In the genomic region with DNA sequence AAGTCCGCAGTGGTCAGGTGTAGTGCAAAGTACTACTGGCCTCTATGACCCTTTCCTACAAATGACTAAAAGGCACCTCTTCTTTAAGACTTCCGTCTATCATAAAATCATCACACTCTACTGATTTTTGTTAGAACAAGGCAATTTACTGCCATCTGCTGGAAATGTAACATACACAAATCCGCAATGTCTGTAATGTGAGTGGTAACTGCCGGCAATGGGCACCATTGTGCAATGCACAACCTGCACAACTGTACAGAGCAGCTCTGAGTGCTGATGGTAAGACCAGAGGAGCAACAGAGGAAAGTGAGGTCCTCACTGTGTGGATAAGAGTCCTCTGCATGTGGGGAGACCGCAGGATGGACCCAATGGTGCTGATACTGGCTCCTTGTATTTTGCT, we compare ENCODE assay signal across 9 cellular contexts.
DNase-seq lines count a peak whose midpoint lies in the region; TF ChIP-seq lines count a peak whose summit lies in the region.
"Had no signal": no experiment of that assay in that cellular context is flagged by ENCODE, and none has a peak within 500 bp of the region (broad histone marks: within the 10 kb centered on the region; RNA-seq: fewer than 3 reads in every experiment).

No MANE protein-coding gene starts in this region.

- intact Hi-C loops in esophagus muscularis mucosa (cut with DNase I): no loop called here

- H3K4me3 ChIP-seq in epithelial cell of proximal tubule (ENCODE audit: low read depth, low read length) (no peak overlapping the region), smooth muscle cell (no peak overlapping the region), esophagus muscularis mucosa (no peak overlapping the region)

- no peak for TF ChIP-seq POLR2A in esophagus muscularis mucosa (IDR thresholded peaks at IDR 0.05; ENCODE audit: low read depth)

- H3K36me3 ChIP-seq in smooth muscle cell (ENCODE audit: low read depth): no peaks in the 10 kb centered on the region
- no peaks in the 10 kb centered on the region for H3K36me3 ChIP-seq in esophagus muscularis mucosa

- H3K36me3 Mint-ChIP-seq in activated CD4-positive, alpha-beta T cell treated with anti-CD3 and anti-CD28 coated beads, Interleukin-2, amount 10 ng/mL, durations not matched to agents 7 days and 5 days (ENCODE audit: low read depth): no peaks in the 10 kb centered on the region
- H3K36me3 Mint-ChIP-seq: CD4-positive, CD25-positive, alpha-beta regulatory T cell had no signal

- no peaks in the 10 kb centered on the region for H3K27me3 Mint-ChIP-seq in activated CD4-positive, alpha-beta T cell treated with anti-CD3 and anti-CD28 coated beads, Interleukin-2, amount 10 ng/mL, durations not matched to agents 7 days and 5 days
- H3K27me3 Mint-ChIP-seq: CD4-positive, CD25-positive, alpha-beta regulatory T cell had no signal

- no peaks in the 10 kb centered on the region for H3K27me3 ChIP-seq in smooth muscle cell (ENCODE audit: low read depth)
- peaks cover 0 to 5% (median 0%) of the 10 kb centered on the region in 4 donors for H3K27me3 ChIP-seq in esophagus muscularis mucosa

- H4K20me1 ChIP-seq in smooth muscle cell (ENCODE audit: low read depth): no peaks in the 10 kb centered on the region

- POLR2A ChIA-PET in activated CD4-positive, alpha-beta T cell treated with anti-CD3 and anti-CD28 coated beads, Interleukin-2, amount 10 ng/mL, durations not matched to agents 7 days and 5 days (lab: Charles Lee): no interaction called here

- no peak overlapping the region for H2AFZ ChIP-seq in smooth muscle cell (ENCODE audit: low read depth)

- no peaks in the 10 kb centered on the region for H3K9me3 Mint-ChIP-seq in activated CD4-positive, alpha-beta T cell treated with anti-CD3 and anti-CD28 coated beads, Interleukin-2, amount 10 ng/mL, durations not matched to agents 7 days and 5 days
- H3K9me3 Mint-ChIP-seq: CD4-positive, CD25-positive, alpha-beta regulatory T cell had no signal

- H3K4me3 Mint-ChIP-seq in activated CD4-positive, alpha-beta T cell treated with anti-CD3 and anti-CD28 coated beads, Interleukin-2, amount 10 ng/mL, durations not matched to agents 7 days and 5 days: no peak overlapping the region
- H3K4me3 Mint-ChIP-seq: CD4-positive, CD25-positive, alpha-beta regulatory T cell had no signal

- DNase-seq in NOMO-1 (lab: John Stamatoyannopoulos, UW; ENCODE audit: unreplicated experiment in 2 of 2): peak; percentile 28 to 75
- no peak for DNase-seq in NOMO-1 treated with dmso at 0.1 percent for 144 hours (lab: John Stamatoyannopoulos, UW; ENCODE audit: unreplicated experiment)
- peak; percentile 13 for DNase-seq in NCI-H226
- DNase-seq in epithelial cell of proximal tubule (ENCODE audit: low read depth): peak; percentile 19
- no peak for DNase-seq in smooth muscle cell (lab: John Stamatoyannopoulos, UW; ENCODE audit: unreplicated experiment)
- no peak for DNase-seq in nucleus accumbens (lab: John Stamatoyannopoulos, UW)
- no peak for DNase-seq in esophagus muscularis mucosa (ENCODE audit: extremely low spot score)
- DNase-seq in activated CD4-positive, alpha-beta T cell treated with anti-CD3 and anti-CD28 coated beads, Interleukin-2, amount 10 ng/mL, durations not matched to agents 7 days and 5 days: no peak

- H3F3A ChIP-seq in smooth muscle cell (ENCODE audit: low read depth): no peaks in the 10 kb centered on the region

- TF ChIP-seq EP300 in esophagus muscularis mucosa (IDR thresholded peaks at IDR 0.05): no peak

- H3K27ac ChIP-seq in smooth muscle cell (ENCODE audit: low read depth) (no peak overlapping the region), esophagus muscularis mucosa (replicated peaks in 1 of 4) (no peak overlapping the region)

- H3K4me2 ChIP-seq in smooth muscle cell: no peak overlapping the region

- H3K9ac ChIP-seq in smooth muscle cell (ENCODE audit: low read depth): no peak overlapping the region

- no peaks in the 10 kb centered on the region for H3K79me2 ChIP-seq in smooth muscle cell (ENCODE audit: low read depth)

- no peak overlapping the region for H3K27ac Mint-ChIP-seq in activated CD4-positive, alpha-beta T cell treated with anti-CD3 and anti-CD28 coated beads, Interleukin-2, amount 10 ng/mL, durations not matched to agents 7 days and 5 days
- H3K27ac Mint-ChIP-seq: CD4-positive, CD25-positive, alpha-beta regulatory T cell had no signal

- H3K4me1 ChIP-seq in smooth muscle cell (ENCODE audit: low read depth) (no peaks in the 10 kb centered on the region), esophagus muscularis mucosa (no peaks in the 10 kb centered on the region)

- no peaks in the 10 kb centered on the region for H3K4me1 Mint-ChIP-seq in activated CD4-positive, alpha-beta T cell treated with anti-CD3 and anti-CD28 coated beads, Interleukin-2, amount 10 ng/mL, durations not matched to agents 7 days and 5 days
- H3K4me1 Mint-ChIP-seq: CD4-positive, CD25-positive, alpha-beta regulatory T cell had no signal

- TF ChIP-seq CTCF in epithelial cell of proximal tubule (conservative IDR thresholded peaks at IDR 0.05; ENCODE audit: low read depth, low read length): peak; percentile 50
- TF ChIP-seq CTCF in smooth muscle cell (IDR thresholded peaks at IDR 0.05; ENCODE audit: borderline replicate concordance, insufficient read depth, poor library complexity, severe bottlenecking): peak; percentile 41
- TF ChIP-seq CTCF in esophagus muscularis mucosa (IDR thresholded peaks at IDR 0.05): no peak

- WGBS in smooth muscle cell (ENCODE audit: low lambda C conversion rate): 85% methylated on average over 5 of the region's 5 CpGs
- WGBS in esophagus muscularis mucosa: 73% methylated on average over 5 of the region's 5 CpGs

- CTCF ChIA-PET in activated CD4-positive, alpha-beta T cell treated with anti-CD3 and anti-CD28 coated beads, Interleukin-2, amount 10 ng/mL, durations not matched to agents 7 days and 5 days (lab: Charles Lee): no interaction called here

- no peaks in the 10 kb centered on the region for H3K9me3 ChIP-seq in smooth muscle cell (replicated peaks; ENCODE audit: low read depth)
- H3K9me3 ChIP-seq in esophagus muscularis mucosa: no peaks in the 10 kb centered on the region

Comparison
In these comparisons a context has a peak if more than half of its experiments do, and no peak if none do; other contexts are left out.
1. DNase-seq: peak in NOMO-1 (2 of 2), NCI-H226 (single experiment) and epithelial cell of proximal tubule (single experiment); none in NOMO-1 treated with dmso at 0.1 percent for 144 hours (single experiment), smooth muscle cell (single experiment), nucleus accumbens (0 of 56), esophagus muscularis mucosa (single experiment) and activated CD4-positive, alpha-beta T cell treated with anti-CD3 and anti-CD28 coated beads, Interleukin-2, amount 10 ng/mL, durations not matched to agents 7 days and 5 days (single experiment).
2. CTCF ChIP-seq: peak in epithelial cell of proximal tubule (single experiment) and smooth muscle cell (single experiment); none in esophagus muscularis mucosa (0 of 3).